Comparison of ENCODE assay signal across 1 cellular context in the genomic region with DNA sequence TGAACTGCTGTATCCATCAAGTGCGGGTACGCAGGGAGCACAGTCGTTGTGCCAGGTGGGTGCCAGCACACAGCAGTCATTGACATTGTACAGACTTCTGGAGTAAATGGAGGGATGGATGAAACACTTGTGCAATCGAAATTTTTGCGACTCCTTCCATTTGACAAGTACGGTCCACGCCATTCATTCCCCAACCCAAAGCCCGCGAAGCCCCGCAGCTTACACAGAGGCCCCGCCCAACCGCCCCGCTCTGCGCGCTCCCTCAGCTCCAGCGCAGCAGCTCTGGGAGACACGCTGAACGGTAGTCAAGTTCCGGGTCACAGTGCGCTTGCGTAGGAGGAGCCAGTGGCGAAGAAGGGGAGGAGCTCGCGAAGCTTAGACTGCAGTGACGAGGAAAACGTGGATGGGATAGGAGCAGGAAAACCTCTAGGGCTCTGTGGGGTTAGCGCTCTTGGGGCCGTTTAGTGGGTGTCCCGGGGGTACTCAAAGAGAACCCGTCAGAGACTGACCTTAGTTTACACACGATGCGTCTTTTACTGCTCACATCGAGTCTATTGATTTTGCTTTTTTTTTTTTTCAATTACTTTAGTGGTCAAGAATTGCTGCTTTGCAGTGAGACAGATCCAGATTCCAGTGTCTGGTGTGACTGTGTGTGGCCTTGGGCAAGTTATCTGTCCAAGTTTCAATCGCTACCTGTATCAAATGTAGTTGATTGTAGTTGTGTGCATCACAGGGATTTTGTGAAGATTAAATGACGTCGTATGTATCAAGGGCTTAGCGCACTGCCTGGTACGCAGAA.
TF ChIP-seq lines count a peak whose summit lies in the region.

No MANE protein-coding gene starts in this region.

TF ChIP-seq in HEK293, 187 proteins besides CTCF, POLR2A, EP300 and RAD21 (continued from another document and continues in another):
- TF ChIP-seq ZNF626 (tag by site-specific recombination; IDR thresholded peaks at IDR 0.05) (no peak), ZNF133 (tag by site-specific recombination; IDR thresholded peaks at IDR 0.05) (no peak), ZBTB20 (tag by site-specific recombination; IDR thresholded peaks at IDR 0.05) (0 out of 2 replicates have a peak, but pooled peaks have one; percentile 27), ZNF423 (tag by site-specific recombination; IDR thresholded peaks at IDR 0.05) (no peak), ZNF266 (tag by site-specific recombination; IDR thresholded peaks at IDR 0.05; ENCODE audit: low read depth) (no peak), ZNF2 (tag by site-specific recombination; IDR thresholded peaks at IDR 0.05) (no peak), ZNF114 (tag by site-specific recombination; IDR thresholded peaks at IDR 0.05) (no peak), ZNF837 (tag by site-specific recombination; IDR thresholded peaks at IDR 0.05) (no peak), YY1 (tag by site-specific recombination; IDR thresholded peaks at IDR 0.05) (no peak), SETDB1 (IDR thresholded peaks at IDR 0.05; ENCODE audit: insufficient read length, low read length) (no peak), ZNF138 (tag by site-specific recombination; IDR thresholded peaks at IDR 0.05; ENCODE audit: borderline replicate concordance) (no peak), ZNF544 (tag by site-specific recombination; IDR thresholded peaks at IDR 0.05) (no peak), ZFP69B (tag by site-specific recombination; IDR thresholded peaks at IDR 0.05) (no peak), ZNF585B (tag by site-specific recombination; IDR thresholded peaks at IDR 0.05) (no peak), ZNF76 (tag by site-specific recombination; IDR thresholded peaks at IDR 0.05; ENCODE audit: borderline replicate concordance, low read depth) (no peak), ZSCAN23 (tag by site-specific recombination; IDR thresholded peaks at IDR 0.05) (no peak), KLF8 (tag by site-specific recombination; IDR thresholded peaks at IDR 0.05) (no peak), ZNF292 (tag by site-specific recombination; IDR thresholded peaks at IDR 0.05; ENCODE audit: borderline replicate concordance, low read depth) (no peak), SP3 (tag by site-specific recombination; IDR thresholded peaks at IDR 0.05) (peak; percentile 81), ZNF701 (tag by site-specific recombination; IDR thresholded peaks at IDR 0.05) (no peak), ZNF596 (tag by site-specific recombination; IDR thresholded peaks at IDR 0.05) (no peak), ZNF624 (tag by site-specific recombination; IDR thresholded peaks at IDR 0.05) (no peak), ZNF214 (tag by site-specific recombination; IDR thresholded peaks at IDR 0.05; ENCODE audit: borderline replicate concordance) (no peak), ZNF274 (IDR thresholded peaks at IDR 0.05; ENCODE audit: low read length) (no peak), ZNF274 (tag by site-specific recombination; IDR thresholded peaks at IDR 0.05; ENCODE audit: borderline replicate concordance) (no peak), KLF10 (tag by site-specific recombination; IDR thresholded peaks at IDR 0.05) (no peak), ZNF184 (tag by site-specific recombination; IDR thresholded peaks at IDR 0.05) (no peak), ZXDB (tag by site-specific recombination; IDR thresholded peaks at IDR 0.05) (0 out of 2 replicates have a peak, but pooled peaks have one; percentile 18), ZNF830 (tag by site-specific recombination; IDR thresholded peaks at IDR 0.05; ENCODE audit: low read depth) (no peak), ZIC2 (tag by site-specific recombination; IDR thresholded peaks at IDR 0.05) (no peak), ZNF558 (tag by site-specific recombination; IDR thresholded peaks at IDR 0.05) (0 out of 2 replicates have a peak, but pooled peaks have one; percentile 41)
- TF ChIP-seq, protein P1, sequence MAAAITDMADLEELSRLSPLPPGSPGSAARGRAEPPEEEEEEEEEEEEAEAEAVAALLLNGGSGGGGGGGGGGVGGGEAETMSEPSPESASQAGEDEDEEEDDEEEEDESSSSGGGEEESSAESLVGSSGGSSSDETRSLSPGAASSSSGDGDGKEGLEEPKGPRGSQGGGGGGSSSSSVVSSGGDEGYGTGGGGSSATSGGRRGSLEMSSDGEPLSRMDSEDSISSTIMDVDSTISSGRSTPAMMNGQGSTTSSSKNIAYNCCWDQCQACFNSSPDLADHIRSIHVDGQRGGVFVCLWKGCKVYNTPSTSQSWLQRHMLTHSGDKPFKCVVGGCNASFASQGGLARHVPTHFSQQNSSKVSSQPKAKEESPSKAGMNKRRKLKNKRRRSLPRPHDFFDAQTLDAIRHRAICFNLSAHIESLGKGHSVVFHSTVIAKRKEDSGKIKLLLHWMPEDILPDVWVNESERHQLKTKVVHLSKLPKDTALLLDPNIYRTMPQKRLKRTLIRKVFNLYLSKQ (tag by site-specific recombination; IDR thresholded peaks at IDR 0.05; ENCODE audit: borderline replicate concordance), result no peak
- TF ChIP-seq, protein P2, sequence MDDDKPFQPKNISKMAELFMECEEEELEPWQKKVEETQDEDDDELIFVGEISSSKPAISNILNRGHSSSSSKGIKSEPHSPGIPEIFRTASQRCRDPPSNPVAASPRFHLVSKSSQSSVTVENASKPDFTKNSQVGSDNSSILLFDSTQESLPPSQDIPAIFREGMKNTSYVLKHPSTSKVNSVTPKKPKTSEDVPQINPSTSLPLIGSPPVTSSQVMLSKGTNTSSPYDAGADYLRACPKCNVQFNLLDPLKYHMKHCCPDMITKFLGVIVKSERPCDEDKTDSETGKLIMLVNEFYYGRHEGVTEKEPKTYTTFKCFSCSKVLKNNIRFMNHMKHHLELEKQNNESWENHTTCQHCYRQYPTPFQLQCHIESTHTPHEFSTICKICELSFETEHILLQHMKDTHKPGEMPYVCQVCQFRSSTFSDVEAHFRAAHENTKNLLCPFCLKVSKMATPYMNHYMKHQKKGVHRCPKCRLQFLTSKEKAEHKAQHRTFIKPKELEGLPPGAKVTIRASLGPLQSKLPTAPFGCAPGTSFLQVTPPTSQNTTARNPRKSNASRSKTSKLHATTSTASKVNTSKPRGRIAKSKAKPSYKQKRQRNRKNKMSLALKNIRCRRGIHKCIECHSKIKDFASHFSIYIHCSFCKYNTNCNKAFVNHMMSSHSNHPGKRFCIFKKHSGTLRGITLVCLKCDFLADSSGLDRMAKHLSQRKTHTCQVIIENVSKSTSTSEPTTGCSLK (tag by site-specific recombination; IDR thresholded peaks at IDR 0.05), result no peak
- TF ChIP-seq, protein P3, sequence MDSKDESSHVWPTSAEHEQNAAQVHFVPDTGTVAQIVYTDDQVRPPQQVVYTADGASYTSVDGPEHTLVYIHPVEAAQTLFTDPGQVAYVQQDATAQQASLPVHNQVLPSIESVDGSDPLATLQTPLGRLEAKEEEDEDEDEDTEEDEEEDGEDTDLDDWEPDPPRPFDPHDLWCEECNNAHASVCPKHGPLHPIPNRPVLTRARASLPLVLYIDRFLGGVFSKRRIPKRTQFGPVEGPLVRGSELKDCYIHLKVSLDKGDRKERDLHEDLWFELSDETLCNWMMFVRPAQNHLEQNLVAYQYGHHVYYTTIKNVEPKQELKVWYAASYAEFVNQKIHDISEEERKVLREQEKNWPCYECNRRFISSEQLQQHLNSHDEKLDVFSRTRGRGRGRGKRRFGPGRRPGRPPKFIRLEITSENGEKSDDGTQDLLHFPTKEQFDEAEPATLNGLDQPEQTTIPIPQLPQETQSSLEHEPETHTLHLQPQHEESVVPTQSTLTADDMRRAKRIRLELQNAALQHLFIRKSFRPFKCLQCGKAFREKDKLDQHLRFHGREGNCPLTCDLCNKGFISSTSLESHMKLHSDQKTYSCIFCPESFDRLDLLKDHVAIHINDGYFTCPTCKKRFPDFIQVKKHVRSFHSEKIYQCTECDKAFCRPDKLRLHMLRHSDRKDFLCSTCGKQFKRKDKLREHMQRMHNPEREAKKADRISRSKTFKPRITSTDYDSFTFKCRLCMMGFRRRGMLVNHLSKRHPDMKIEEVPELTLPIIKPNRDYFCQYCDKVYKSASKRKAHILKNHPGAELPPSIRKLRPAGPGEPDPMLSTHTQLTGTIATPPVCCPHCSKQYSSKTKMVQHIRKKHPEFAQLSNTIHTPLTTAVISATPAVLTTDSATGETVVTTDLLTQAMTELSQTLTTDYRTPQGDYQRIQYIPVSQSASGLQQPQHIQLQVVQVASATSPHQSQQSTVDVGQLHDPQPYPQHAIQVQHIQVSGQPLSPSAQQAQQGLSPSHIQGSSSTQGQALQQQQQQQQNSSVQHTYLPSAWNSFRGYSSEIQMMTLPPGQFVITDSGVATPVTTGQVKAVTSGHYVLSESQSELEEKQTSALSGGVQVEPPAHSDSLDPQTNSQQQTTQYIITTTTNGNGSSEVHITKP (tag by site-specific recombination; IDR thresholded peaks at IDR 0.05), result 0 out of 2 replicates have a peak, but pooled peaks have one; percentile 37
- TF ChIP-seq, protein P4, sequence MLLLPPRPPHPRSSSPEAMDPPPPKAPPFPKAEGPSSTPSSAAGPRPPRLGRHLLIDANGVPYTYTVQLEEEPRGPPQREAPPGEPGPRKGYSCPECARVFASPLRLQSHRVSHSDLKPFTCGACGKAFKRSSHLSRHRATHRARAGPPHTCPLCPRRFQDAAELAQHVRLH (tag by site-specific recombination; IDR thresholded peaks at IDR 0.05), result no peak
- TF ChIP-seq, protein P5, sequence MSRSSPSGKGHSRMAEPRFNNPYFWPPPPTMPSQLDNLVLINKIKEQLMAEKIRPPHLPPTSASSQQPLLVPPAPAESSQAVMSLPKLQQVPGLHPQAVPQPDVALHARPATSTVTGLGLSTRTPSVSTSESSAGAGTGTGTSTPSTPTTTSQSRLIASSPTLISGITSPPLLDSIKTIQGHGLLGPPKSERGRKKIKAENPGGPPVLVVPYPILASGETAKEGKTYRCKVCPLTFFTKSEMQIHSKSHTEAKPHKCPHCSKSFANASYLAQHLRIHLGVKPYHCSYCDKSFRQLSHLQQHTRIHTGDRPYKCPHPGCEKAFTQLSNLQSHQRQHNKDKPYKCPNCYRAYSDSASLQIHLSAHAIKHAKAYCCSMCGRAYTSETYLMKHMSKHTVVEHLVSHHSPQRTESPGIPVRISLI (tag by site-specific recombination; IDR thresholded peaks at IDR 0.05), result no peak
- TF ChIP-seq, protein P6, sequence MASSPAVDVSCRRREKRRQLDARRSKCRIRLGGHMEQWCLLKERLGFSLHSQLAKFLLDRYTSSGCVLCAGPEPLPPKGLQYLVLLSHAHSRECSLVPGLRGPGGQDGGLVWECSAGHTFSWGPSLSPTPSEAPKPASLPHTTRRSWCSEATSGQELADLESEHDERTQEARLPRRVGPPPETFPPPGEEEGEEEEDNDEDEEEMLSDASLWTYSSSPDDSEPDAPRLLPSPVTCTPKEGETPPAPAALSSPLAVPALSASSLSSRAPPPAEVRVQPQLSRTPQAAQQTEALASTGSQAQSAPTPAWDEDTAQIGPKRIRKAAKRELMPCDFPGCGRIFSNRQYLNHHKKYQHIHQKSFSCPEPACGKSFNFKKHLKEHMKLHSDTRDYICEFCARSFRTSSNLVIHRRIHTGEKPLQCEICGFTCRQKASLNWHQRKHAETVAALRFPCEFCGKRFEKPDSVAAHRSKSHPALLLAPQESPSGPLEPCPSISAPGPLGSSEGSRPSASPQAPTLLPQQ (tag by site-specific recombination; IDR thresholded peaks at IDR 0.05), result no peak
- TF ChIP-seq, protein P7, sequence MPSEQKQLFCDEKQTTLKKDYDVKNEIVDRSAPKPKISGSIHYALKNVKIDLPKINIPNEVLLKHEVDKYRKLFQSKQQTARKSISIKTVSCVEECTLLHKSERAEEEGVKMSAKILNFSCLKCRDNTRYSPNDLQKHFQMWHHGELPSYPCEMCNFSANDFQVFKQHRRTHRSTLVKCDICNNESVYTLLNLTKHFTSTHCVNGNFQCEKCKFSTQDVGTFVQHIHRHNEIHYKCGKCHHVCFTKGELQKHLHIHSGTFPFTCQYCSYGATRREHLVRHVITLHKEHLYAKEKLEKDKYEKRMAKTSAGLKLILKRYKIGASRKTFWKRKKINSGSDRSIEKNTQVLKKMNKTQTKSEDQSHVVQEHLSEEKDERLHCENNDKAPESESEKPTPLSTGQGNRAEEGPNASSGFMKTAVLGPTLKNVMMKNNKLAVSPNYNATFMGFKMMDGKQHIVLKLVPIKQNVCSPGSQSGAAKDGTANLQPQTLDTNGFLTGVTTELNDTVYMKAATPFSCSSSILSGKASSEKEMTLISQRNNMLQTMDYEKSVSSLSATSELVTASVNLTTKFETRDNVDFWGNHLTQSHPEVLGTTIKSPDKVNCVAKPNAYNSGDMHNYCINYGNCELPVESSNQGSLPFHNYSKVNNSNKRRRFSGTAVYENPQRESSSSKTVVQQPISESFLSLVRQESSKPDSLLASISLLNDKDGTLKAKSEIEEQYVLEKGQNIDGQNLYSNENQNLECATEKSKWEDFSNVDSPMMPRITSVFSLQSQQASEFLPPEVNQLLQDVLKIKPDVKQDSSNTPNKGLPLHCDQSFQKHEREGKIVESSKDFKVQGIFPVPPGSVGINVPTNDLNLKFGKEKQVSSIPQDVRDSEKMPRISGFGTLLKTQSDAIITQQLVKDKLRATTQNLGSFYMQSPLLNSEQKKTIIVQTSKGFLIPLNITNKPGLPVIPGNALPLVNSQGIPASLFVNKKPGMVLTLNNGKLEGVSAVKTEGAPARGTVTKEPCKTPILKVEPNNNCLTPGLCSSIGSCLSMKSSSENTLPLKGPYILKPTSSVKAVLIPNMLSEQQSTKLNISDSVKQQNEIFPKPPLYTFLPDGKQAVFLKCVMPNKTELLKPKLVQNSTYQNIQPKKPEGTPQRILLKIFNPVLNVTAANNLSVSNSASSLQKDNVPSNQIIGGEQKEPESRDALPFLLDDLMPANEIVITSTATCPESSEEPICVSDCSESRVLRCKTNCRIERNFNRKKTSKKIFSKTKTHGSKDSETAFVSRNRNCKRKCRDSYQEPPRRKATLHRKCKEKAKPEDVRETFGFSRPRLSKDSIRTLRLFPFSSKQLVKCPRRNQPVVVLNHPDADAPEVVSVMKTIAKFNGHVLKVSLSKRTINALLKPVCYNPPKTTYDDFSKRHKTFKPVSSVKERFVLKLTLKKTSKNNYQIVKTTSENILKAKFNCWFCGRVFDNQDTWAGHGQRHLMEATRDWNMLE (tag by site-specific recombination; conservative IDR thresholded peaks at IDR 0.05; ENCODE audit: low read depth), result peak; percentile 69
- TF ChIP-seq, protein P8, sequence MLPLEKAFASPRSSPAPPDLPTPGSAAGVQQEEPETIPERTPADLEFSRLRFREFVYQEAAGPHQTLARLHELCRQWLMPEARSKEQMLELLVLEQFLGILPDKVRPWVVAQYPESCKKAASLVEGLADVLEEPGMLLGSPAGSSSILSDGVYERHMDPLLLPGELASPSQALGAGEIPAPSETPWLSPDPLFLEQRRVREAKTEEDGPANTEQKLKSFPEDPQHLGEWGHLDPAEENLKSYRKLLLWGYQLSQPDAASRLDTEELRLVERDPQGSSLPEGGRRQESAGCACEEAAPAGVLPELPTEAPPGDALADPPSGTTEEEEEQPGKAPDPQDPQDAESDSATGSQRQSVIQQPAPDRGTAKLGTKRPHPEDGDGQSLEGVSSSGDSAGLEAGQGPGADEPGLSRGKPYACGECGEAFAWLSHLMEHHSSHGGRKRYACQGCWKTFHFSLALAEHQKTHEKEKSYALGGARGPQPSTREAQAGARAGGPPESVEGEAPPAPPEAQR (tag by site-specific recombination; IDR thresholded peaks at IDR 0.05), result no peak
- TF ChIP-seq, protein P9, sequence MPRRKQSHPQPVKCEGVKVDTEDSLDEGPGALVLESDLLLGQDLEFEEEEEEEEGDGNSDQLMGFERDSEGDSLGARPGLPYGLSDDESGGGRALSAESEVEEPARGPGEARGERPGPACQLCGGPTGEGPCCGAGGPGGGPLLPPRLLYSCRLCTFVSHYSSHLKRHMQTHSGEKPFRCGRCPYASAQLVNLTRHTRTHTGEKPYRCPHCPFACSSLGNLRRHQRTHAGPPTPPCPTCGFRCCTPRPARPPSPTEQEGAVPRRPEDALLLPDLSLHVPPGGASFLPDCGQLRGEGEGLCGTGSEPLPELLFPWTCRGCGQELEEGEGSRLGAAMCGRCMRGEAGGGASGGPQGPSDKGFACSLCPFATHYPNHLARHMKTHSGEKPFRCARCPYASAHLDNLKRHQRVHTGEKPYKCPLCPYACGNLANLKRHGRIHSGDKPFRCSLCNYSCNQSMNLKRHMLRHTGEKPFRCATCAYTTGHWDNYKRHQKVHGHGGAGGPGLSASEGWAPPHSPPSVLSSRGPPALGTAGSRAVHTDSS (tag by site-specific recombination; IDR thresholded peaks at IDR 0.05), result no peak
